12 cellular contexts compared by ENCODE assay signal in genomic region chr9:110189001-110189400, GRCh38. TPM values are rescaled to one million over a fixed set of nuclear protein-coding genes. Genes with fewer than 3 reads are reported as not detected.
DNase-seq lines count a peak whose midpoint lies in the region; ATAC-seq and TF ChIP-seq lines count a peak whose summit lies in the region.
"Had no signal": no experiment of that assay in that cellular context is flagged by ENCODE, and none has a peak within 500 bp of the region (broad histone marks: within the 10 kb centered on the region; RNA-seq: fewer than 3 reads in every experiment).

No MANE protein-coding gene starts in this region.

- peak in 2 of 3 experiments; percentile 26 to 57 for DNase-seq in NCI-H1417 (lab: John Stamatoyannopoulos, UW)
- DNase-seq in NCI-H1417 treated with DMSO at 0.1 percent for 48 hours (lab: John Stamatoyannopoulos, UW) = no peak
- peak; percentile 23 for DNase-seq in amniotic epithelial cell (ENCODE audit: low read depth)
- DNase-seq in lung (ENCODE audit: low spot score) = peak; percentile 76
- DNase-seq in tibial artery = peak; percentile 62 to 74
- no peak for DNase-seq in activated CD4-positive, alpha-beta memory T cell treated with anti-CD3 and anti-CD28 coated beads for 36 hours
- no peak for DNase-seq in H4 (ENCODE audit: low spot score)
- DNase-seq: activated CD8-positive, alpha-beta memory T cell treated with anti-CD3 and anti-CD28 coated beads, Interleukin-2, amount 50 U/mL, for 4 hours had no signal

- no peaks in the 10 kb centered on the region for H3K27me3 Mint-ChIP-seq in activated CD4-positive, alpha-beta memory T cell treated with anti-CD3 and anti-CD28 coated beads for 36 hours

- POLR2A ChIA-PET in activated CD4-positive, alpha-beta memory T cell treated with anti-CD3 and anti-CD28 coated beads for 36 hours (lab: Charles Lee) = no interaction called here

- H3K27ac ChIP-seq in lung (ENCODE audit: low read depth in 1 of 2, low read length in 1 of 2) = peak overlapping the region in 1 of 2 donors; percentile 76
- no peak overlapping the region for H3K27ac ChIP-seq in tibial artery

- TF ChIP-seq CTCF in lung (IDR thresholded peaks at IDR 0.05; ENCODE audit: control extremely low read depth, extremely low read depth) (no peak), tibial artery (IDR thresholded peaks at IDR 0.05) (no peak)

- CTCF ChIA-PET in activated CD4-positive, alpha-beta memory T cell treated with anti-CD3 and anti-CD28 coated beads for 36 hours (lab: Charles Lee) = no interaction called here

- WGBS in lung, 2 donors = 14 to 16% methylated on average over 4 of the region's 4 CpGs

- H3K4me3 Mint-ChIP-seq in activated CD4-positive, alpha-beta memory T cell treated with anti-CD3 and anti-CD28 coated beads for 36 hours = no peak overlapping the region
- H3K4me3 Mint-ChIP-seq: central memory CD8-positive, alpha-beta T cell had no signal

- H3K4me1 ChIP-seq in lung (ENCODE audit: control insufficient read depth in 2 of 2, insufficient read depth in 2 of 2, low read length in 2 of 2) (peaks cover 0 to 10% of the 10 kb centered on the region in 2 donors), tibial artery (peaks cover 4 to 21% (median 11%) of the 10 kb centered on the region in 4 donors)

- intact Hi-C loops in tibial artery (cut with DNase I; ENCODE audit: low total_unique reads) = loop anchor here (10.0 kb wide), 1 partner anchor 436 kb away; no protein-coding TSS in a partner anchor
- intact Hi-C loops in activated CD4-positive, alpha-beta memory T cell treated with anti-CD3 and anti-CD28 coated beads for 36 hours (cut with micrococcal nuclease) = no loop called here

- H3K36me3 Mint-ChIP-seq in activated CD4-positive, alpha-beta memory T cell treated with anti-CD3 and anti-CD28 coated beads for 36 hours = no peaks in the 10 kb centered on the region

- no peaks in the 10 kb centered on the region for H3K9me3 ChIP-seq in lung (ENCODE audit: control insufficient read depth in 2 of 2, insufficient read depth in 1 of 2, low read length in 1 of 2)
- H3K9me3 ChIP-seq in tibial artery = no peaks in the 10 kb centered on the region
- H3K9me3 ChIP-seq: A549 had no signal

- H3K4me1 Mint-ChIP-seq in activated CD4-positive, alpha-beta memory T cell treated with anti-CD3 and anti-CD28 coated beads for 36 hours (ENCODE audit: low read depth) = no peaks in the 10 kb centered on the region
- H3K4me1 Mint-ChIP-seq: central memory CD8-positive, alpha-beta T cell had no signal

- H3K27me3 ChIP-seq in lung (ENCODE audit: control insufficient read depth, insufficient read depth) = no peaks in the 10 kb centered on the region
- no peaks in the 10 kb centered on the region for H3K27me3 ChIP-seq in tibial artery

- H3K9me3 Mint-ChIP-seq in activated CD4-positive, alpha-beta memory T cell treated with anti-CD3 and anti-CD28 coated beads for 36 hours = no peaks in the 10 kb centered on the region
- H3K9me3 Mint-ChIP-seq: central memory CD8-positive, alpha-beta T cell had no signal

- ATAC-seq in lung (ENCODE audit: insufficient read depth, low FRiP score) = peak; percentile 86
- ATAC-seq in HG03460 (IDR thresholded peaks at IDR 0.05; ENCODE audit: unreplicated experiment) = no peak
- ATAC-seq: HCT116 had no signal

- no peak overlapping the region for H3K27ac Mint-ChIP-seq in activated CD4-positive, alpha-beta memory T cell treated with anti-CD3 and anti-CD28 coated beads for 36 hours

- H3K36me3 ChIP-seq in lung (ENCODE audit: control insufficient read depth in 2 of 2, insufficient read depth in 2 of 2, low read length in 2 of 2) (no peaks in the 10 kb centered on the region), tibial artery (no peaks in the 10 kb centered on the region)

- H3K4me3 ChIP-seq in lung (no peak overlapping the region), tibial artery (no peak overlapping the region)
- H3K4me3 ChIP-seq: A549 had no signal

RNA-seq across cellular contexts. Expression of gene C9orf152, which starts 19.0 kb away (rescaled TPM):
- 10 to 100 TPM; 12.4 to 16.8 TPM for total RNA-seq in lung
- polyA plus RNA-seq in lung = 10 to 100 TPM in 1 of 2 donors, 1 to 10 TPM in 1; 4.2 to 10.1 TPM
- total RNA-seq in activated CD4-positive, alpha-beta memory T cell treated with anti-CD3 and anti-CD28 coated beads for 36 hours = not detected
- total RNA-seq in H4 (2014; rRNA removed; shearing (Covaris generic)) = not detected in 2 replicates

Comparison
In these comparisons a context has a peak if more than half of its experiments do, and no peak if none do; other contexts are left out.
1. DNase-seq: peak in NCI-H1417 (2 of 3), amniotic epithelial cell (single experiment), lung (single experiment) and tibial artery (2 of 2); none in NCI-H1417 treated with DMSO at 0.1 percent for 48 hours (single experiment), activated CD4-positive, alpha-beta memory T cell treated with anti-CD3 and anti-CD28 coated beads for 36 hours (single experiment) and H4 (single experiment).
2. RNA of gene C9orf152, which starts 19.0 kb away (total RNA-seq): 12.4 to 16.8 TPM in lung; not detected in activated CD4-positive, alpha-beta memory T cell treated with anti-CD3 and anti-CD28 coated beads for 36 hours and not detected in H4; every median in the first group is over 10 times any median in the second.